In genomic region chr2:157857881-157858280, GRCh38 we compare ENCODE assay signal across 1 cellular context.
TF ChIP-seq lines count a peak whose summit lies in the region.

No MANE protein-coding gene starts in this region.

TF ChIP-seq in GM23338, 12 proteins besides CTCF, POLR2A, EP300 and RAD21 (continued from another document):
- TF ChIP-seq ZNF462 (CRISPR knock-in tag; IDR thresholded peaks at IDR 0.05) (no peak), EZH2 (IDR thresholded peaks at IDR 0.05; ENCODE audit: low read depth, unreplicated experiment) (no peak), CREB1 (CRISPR knock-in tag; IDR thresholded peaks at IDR 0.05; ENCODE audit: low read depth) (no peak), ZNF114 (CRISPR knock-in tag; IDR thresholded peaks at IDR 0.05) (no peak), NANOG (IDR thresholded peaks at IDR 0.05; ENCODE audit: borderline replicate concordance) (no peak), STAT1 (IDR thresholded peaks at IDR 0.05; ENCODE audit: unreplicated experiment) (no peak), REST (IDR thresholded peaks at IDR 0.05; ENCODE audit: unreplicated experiment) (no peak), JUNB (IDR thresholded peaks at IDR 0.05; ENCODE audit: unreplicated experiment) (no peak), EZH2phosphoT487 (IDR thresholded peaks at IDR 0.05; ENCODE audit: unreplicated experiment) (no peak), POLR2AphosphoS5 (IDR thresholded peaks at IDR 0.05; ENCODE audit: low read depth) (no peak)
